ENCODE assay signal across 1 cellular context in the genomic region with DNA sequence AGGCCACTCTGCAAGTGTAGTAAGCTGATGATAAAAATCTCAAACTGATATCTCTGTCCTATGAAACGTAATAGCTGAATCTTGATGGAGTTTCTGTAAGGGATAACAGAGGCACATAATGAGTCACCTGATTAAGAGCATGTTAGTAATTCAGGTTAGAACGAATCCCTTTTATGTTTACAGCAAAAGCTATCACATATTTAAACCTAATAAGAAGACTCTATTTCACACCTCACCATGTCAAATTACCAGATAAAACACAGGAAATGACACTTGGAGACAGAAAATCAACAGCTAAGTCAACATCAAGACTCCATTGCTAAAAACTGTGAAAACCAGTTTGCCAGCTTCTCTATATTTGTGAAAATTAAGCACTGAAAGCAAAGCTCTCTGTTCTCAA.
TF ChIP-seq lines count a peak whose summit lies in the region.

No MANE protein-coding gene starts in this region.

TF ChIP-seq in GM12878, 131 proteins besides CTCF, POLR2A, EP300 and RAD21:
- TF ChIP-seq E2F8 (IDR thresholded peaks at IDR 0.05; ENCODE audit: low read depth, partially characterized antibody) (no peak), SIN3A (IDR thresholded peaks at IDR 0.05; ENCODE audit: low read depth, low read length) (no peak), KAT2A (conservative IDR thresholded peaks at IDR 0.05; ENCODE audit: control insufficient read depth, low read depth, low read length) (no peak), ZNF207 (IDR thresholded peaks at IDR 0.05; ENCODE audit: borderline replicate concordance) (no peak), NFXL1 (IDR thresholded peaks at IDR 0.05; ENCODE audit: borderline replicate concordance) (no peak), TCF12 (IDR thresholded peaks at IDR 0.05; ENCODE audit: low read depth, low read length) (no peak), TAF1 (IDR thresholded peaks at IDR 0.05; ENCODE audit: borderline replicate concordance, low read depth, low read length) (no peak), CBX5 (IDR thresholded peaks at IDR 0.05; ENCODE audit: low read depth) (no peak)
